ENCODE assay signal across 11 cellular contexts in genomic region chr2:122737429-122738077, GRCh38.
DNase-seq lines count a peak whose midpoint lies in the region; ATAC-seq and TF ChIP-seq lines count a peak whose summit lies in the region.
"Had no signal": no experiment of that assay in that cellular context is flagged by ENCODE, and none has a peak within 500 bp of the region (broad histone marks: within the 10 kb centered on the region; RNA-seq: fewer than 3 reads in every experiment).

No MANE protein-coding gene starts in this region.

- H3K9me3 Mint-ChIP-seq in WTC11 (peaks cover 25% of the 10 kb centered on the region), HFFc6 (peaks cover 27% of the 10 kb centered on the region)
- peaks cover 4% of the 10 kb centered on the region for H3K9me3 Mint-ChIP-seq in activated CD4-positive, alpha-beta memory T cell treated with anti-CD3 and anti-CD28 coated beads for 36 hours
- H3K9me3 Mint-ChIP-seq: dendritic cell treated with granulocyte-macrophage colony-stimulating factor and Interleukin-4, amounts not matched to agents 40 ng/mL and 50 ng/mL, for 4 days had no signal

- CTCF ChIA-PET in WTC11 (lab: Charles Lee) = no interaction called here
- CTCF ChIA-PET in activated CD4-positive, alpha-beta memory T cell treated with anti-CD3 and anti-CD28 coated beads for 36 hours (lab: Charles Lee) = no interaction called here

- no peak overlapping the region for H3K4me3 ChIP-seq in cardiac fibroblast (replicated peaks in 1 of 2; ENCODE audit: low read depth in 2 of 2, low read length in 2 of 2)

- H3K36me3 Mint-ChIP-seq in WTC11 = peaks cover 28% of the 10 kb centered on the region
- H3K36me3 Mint-ChIP-seq in HFFc6 (ENCODE audit: low read depth) = no peaks in the 10 kb centered on the region
- no peaks in the 10 kb centered on the region for H3K36me3 Mint-ChIP-seq in activated CD4-positive, alpha-beta memory T cell treated with anti-CD3 and anti-CD28 coated beads for 36 hours

- POLR2A ChIA-PET in WTC11 (lab: Charles Lee) = no interaction called here
- POLR2A ChIA-PET in activated CD4-positive, alpha-beta memory T cell treated with anti-CD3 and anti-CD28 coated beads for 36 hours (lab: Charles Lee) = no interaction called here

- intact Hi-C loops in activated CD4-positive, alpha-beta memory T cell treated with anti-CD3 and anti-CD28 coated beads for 36 hours (cut with micrococcal nuclease) = no loop called here
- intact Hi-C loops in Right ventricle myocardium superior (cut with DNase I) = no loop called here

- H3K4me3 Mint-ChIP-seq in WTC11 = no peak overlapping the region
- H3K4me3 Mint-ChIP-seq in HFFc6 = no peak overlapping the region
- H3K4me3 Mint-ChIP-seq in activated CD4-positive, alpha-beta memory T cell treated with anti-CD3 and anti-CD28 coated beads for 36 hours = no peak overlapping the region
- H3K4me3 Mint-ChIP-seq: dendritic cell treated with granulocyte-macrophage colony-stimulating factor and Interleukin-4, amounts not matched to agents 40 ng/mL and 50 ng/mL, for 4 days had no signal

- ATAC-seq in GM18508 (IDR thresholded peaks at IDR 0.05; ENCODE audit: insufficient read depth, unreplicated experiment) = peak; percentile 85
- peak; percentile 86 for ATAC-seq in GM21717 (IDR thresholded peaks at IDR 0.05; ENCODE audit: unreplicated experiment)
- ATAC-seq in HG03457 (IDR thresholded peaks at IDR 0.05; ENCODE audit: unreplicated experiment) = peak; percentile 64
- no peak for ATAC-seq in WTC11
- ATAC-seq in Right ventricle myocardium superior (ENCODE audit: poor library complexity) = no peak

- DNase-seq in cardiac fibroblast (ENCODE audit: low read depth in 2 of 2) = peak; percentile 48 to 56
- no peak for DNase-seq in WTC11 (ENCODE audit: low spot score)
- DNase-seq in HFFc6 = no peak
- no peak for DNase-seq in activated CD4-positive, alpha-beta memory T cell treated with anti-CD3 and anti-CD28 coated beads for 36 hours
- DNase-seq in Right ventricle myocardium superior = no peak
- DNase-seq: activated CD4-positive, alpha-beta T cell treated with anti-CD3 and anti-CD28 coated beads for 4 hours; NCI-H774 had no signal

- TF ChIP-seq CTCF in cardiac fibroblast (IDR thresholded peaks at IDR 0.05; ENCODE audit: low read depth, low read length) (no peak), WTC11 (IDR thresholded peaks at IDR 0.05) (no peak), HFFc6 (IDR thresholded peaks at IDR 0.05) (no peak)

- H3K27me3 Mint-ChIP-seq in WTC11 (ENCODE audit: low read depth) (no peaks in the 10 kb centered on the region), HFFc6 (ENCODE audit: insufficient read depth) (no peaks in the 10 kb centered on the region)
- H3K27me3 Mint-ChIP-seq in activated CD4-positive, alpha-beta memory T cell treated with anti-CD3 and anti-CD28 coated beads for 36 hours = no peaks in the 10 kb centered on the region

- H3K27ac Mint-ChIP-seq in WTC11 (no peak overlapping the region), HFFc6 (no peak overlapping the region)
- H3K27ac Mint-ChIP-seq in activated CD4-positive, alpha-beta memory T cell treated with anti-CD3 and anti-CD28 coated beads for 36 hours = no peak overlapping the region
- H3K27ac Mint-ChIP-seq: dendritic cell treated with granulocyte-macrophage colony-stimulating factor and Interleukin-4, amounts not matched to agents 40 ng/mL and 50 ng/mL, for 4 days had no signal

- H3K4me1 Mint-ChIP-seq in WTC11 = peaks cover 75% of the 10 kb centered on the region
- H3K4me1 Mint-ChIP-seq in HFFc6 (ENCODE audit: low read depth) = no peaks in the 10 kb centered on the region
- no peaks in the 10 kb centered on the region for H3K4me1 Mint-ChIP-seq in activated CD4-positive, alpha-beta memory T cell treated with anti-CD3 and anti-CD28 coated beads for 36 hours (ENCODE audit: low read depth)

TF ChIP-seq in WTC11, 78 proteins besides CTCF, POLR2A, EP300 and RAD21:
- TF ChIP-seq, protein P1, sequence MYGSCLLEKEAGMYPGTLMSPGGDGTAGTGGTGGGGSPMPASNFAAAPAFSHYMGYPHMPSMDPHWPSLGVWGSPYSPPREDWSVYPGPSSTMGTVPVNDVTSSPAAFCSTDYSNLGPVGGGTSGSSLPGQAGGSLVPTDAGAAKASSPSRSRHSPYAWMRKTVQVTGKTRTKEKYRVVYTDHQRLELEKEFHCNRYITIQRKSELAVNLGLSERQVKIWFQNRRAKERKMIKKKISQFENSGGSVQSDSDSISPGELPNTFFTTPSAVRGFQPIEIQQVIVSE (CRISPR knock-in tag; IDR thresholded peaks at IDR 0.05; ENCODE audit: borderline replicate concordance) = no peak
- TF ChIP-seq, protein P2, sequence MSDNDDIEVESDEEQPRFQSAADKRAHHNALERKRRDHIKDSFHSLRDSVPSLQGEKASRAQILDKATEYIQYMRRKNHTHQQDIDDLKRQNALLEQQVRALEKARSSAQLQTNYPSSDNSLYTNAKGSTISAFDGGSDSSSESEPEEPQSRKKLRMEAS (CRISPR knock-in tag; IDR thresholded peaks at IDR 0.05) = no peak
- TF ChIP-seq ELF4 (CRISPR knock-in tag; IDR thresholded peaks at IDR 0.05; ENCODE audit: low read depth) = no peak
- no peak for TF ChIP-seq NR3C1 (CRISPR knock-in tag; conservative IDR thresholded peaks at IDR 0.05; ENCODE audit: low read depth)
- TF ChIP-seq CREB1 (CRISPR knock-in tag; IDR thresholded peaks at IDR 0.05) = no peak

Comparison
In these comparisons a context has a peak if more than half of its experiments do, and no peak if none do; other contexts are left out.
1. ATAC-seq: peak in GM18508 (single experiment), GM21717 (single experiment) and HG03457 (single experiment); none in WTC11 (single experiment) and Right ventricle myocardium superior (single experiment).
2. DNase-seq: peak in cardiac fibroblast (2 of 2); none in WTC11 (single experiment), HFFc6 (single experiment), activated CD4-positive, alpha-beta memory T cell treated with anti-CD3 and anti-CD28 coated beads for 36 hours (single experiment) and Right ventricle myocardium superior (single experiment).